In the genomic region with DNA sequence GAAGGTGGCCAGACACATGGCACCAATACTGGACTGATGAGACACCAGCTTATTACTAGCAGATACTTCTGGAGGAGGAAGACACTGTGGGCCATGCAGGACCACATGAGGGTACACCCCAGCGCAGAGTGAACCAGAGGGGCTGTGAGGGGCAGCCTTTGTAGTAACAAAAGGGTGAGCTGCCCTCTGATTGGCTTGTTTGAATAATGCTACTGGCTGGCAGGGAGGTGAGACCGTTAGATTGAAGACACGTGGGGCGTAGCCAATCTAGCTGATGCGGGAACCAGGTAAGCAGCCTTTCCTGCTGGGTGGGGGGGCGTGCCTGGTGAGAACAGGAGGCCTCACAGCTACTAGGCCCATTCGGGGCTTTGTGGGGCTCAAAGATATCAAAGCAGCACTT, we compare ENCODE assay signal across 1 cellular context.
TF ChIP-seq lines count a peak whose summit lies in the region.

No MANE protein-coding gene starts in this region.

TF ChIP-seq in K562, 482 proteins besides CTCF, POLR2A, EP300 and RAD21:
- TF ChIP-seq, protein P1, sequence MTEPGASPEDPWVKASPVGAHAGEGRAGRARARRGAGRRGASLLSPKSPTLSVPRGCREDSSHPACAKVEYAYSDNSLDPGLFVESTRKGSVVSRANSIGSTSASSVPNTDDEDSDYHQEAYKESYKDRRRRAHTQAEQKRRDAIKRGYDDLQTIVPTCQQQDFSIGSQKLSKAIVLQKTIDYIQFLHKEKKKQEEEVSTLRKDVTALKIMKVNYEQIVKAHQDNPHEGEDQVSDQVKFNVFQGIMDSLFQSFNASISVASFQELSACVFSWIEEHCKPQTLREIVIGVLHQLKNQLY (CRISPR knock-in tag; conservative IDR thresholded peaks at IDR 0.05): no peak
- TF ChIP-seq FOXM1 (IDR thresholded peaks at IDR 0.05; ENCODE audit: low read depth) (peak; percentile 76), FOXM1 (CRISPR knock-in tag; IDR thresholded peaks at IDR 0.05; ENCODE audit: low read depth) (no peak), ZBTB8A (IDR thresholded peaks at IDR 0.05; ENCODE audit: partially characterized antibody) (no peak), SIRT6 (IDR thresholded peaks at IDR 0.05; ENCODE audit: low read depth, low read length) (no peak), BRCA1 (IDR thresholded peaks at IDR 0.05) (no peak), BRCA1 (CRISPR knock-in tag; IDR thresholded peaks at IDR 0.05) (no peak), ZNF212 (CRISPR knock-in tag; IDR thresholded peaks at IDR 0.05) (no peak), KLF10 (CRISPR knock-in tag; IDR thresholded peaks at IDR 0.05) (no peak), KLF6 (CRISPR knock-in tag; IDR thresholded peaks at IDR 0.05; ENCODE audit: borderline replicate concordance) (no peak), MCM5 (IDR thresholded peaks at IDR 0.05; ENCODE audit: low read depth) (no peak), NFRKB (IDR thresholded peaks at IDR 0.05; ENCODE audit: low read depth) (no peak), FIP1L1 (IDR thresholded peaks at IDR 0.05; ENCODE audit: low read depth, low read length, poor library complexity, severe bottlenecking) (no peak), TEAD4 (IDR thresholded peaks at IDR 0.05; ENCODE audit: low read length) (no peak), TEAD4 (CRISPR knock-in tag; IDR thresholded peaks at IDR 0.05; ENCODE audit: borderline replicate concordance) (no peak)
- TF ChIP-seq, protein P2, sequence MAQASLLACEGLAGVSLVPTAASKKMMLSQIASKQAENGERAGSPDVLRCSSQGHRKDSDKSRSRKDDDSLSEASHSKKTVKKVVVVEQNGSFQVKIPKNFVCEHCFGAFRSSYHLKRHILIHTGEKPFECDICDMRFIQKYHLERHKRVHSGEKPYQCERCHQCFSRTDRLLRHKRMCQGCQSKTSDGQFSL (CRISPR knock-in tag; IDR thresholded peaks at IDR 0.05): peak; percentile 28; the same call in 1 of the 2 replicates
- TF ChIP-seq, protein P2 (tag; IDR thresholded peaks at IDR 0.05): no peak
- TF ChIP-seq, protein P3, sequence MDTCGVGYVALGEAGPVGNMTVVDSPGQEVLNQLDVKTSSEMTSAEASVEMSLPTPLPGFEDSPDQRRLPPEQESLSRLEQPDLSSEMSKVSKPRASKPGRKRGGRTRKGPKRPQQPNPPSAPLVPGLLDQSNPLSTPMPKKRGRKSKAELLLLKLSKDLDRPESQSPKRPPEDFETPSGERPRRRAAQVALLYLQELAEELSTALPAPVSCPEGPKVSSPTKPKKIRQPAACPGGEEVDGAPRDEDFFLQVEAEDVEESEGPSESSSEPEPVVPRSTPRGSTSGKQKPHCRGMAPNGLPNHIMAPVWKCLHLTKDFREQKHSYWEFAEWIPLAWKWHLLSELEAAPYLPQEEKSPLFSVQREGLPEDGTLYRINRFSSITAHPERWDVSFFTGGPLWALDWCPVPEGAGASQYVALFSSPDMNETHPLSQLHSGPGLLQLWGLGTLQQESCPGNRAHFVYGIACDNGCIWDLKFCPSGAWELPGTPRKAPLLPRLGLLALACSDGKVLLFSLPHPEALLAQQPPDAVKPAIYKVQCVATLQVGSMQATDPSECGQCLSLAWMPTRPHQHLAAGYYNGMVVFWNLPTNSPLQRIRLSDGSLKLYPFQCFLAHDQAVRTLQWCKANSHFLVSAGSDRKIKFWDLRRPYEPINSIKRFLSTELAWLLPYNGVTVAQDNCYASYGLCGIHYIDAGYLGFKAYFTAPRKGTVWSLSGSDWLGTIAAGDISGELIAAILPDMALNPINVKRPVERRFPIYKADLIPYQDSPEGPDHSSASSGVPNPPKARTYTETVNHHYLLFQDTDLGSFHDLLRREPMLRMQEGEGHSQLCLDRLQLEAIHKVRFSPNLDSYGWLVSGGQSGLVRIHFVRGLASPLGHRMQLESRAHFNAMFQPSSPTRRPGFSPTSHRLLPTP (IDR thresholded peaks at IDR 0.05; ENCODE audit: borderline replicate concordance, extremely low read depth, insufficient read length): no peak
- TF ChIP-seq, protein P4, sequence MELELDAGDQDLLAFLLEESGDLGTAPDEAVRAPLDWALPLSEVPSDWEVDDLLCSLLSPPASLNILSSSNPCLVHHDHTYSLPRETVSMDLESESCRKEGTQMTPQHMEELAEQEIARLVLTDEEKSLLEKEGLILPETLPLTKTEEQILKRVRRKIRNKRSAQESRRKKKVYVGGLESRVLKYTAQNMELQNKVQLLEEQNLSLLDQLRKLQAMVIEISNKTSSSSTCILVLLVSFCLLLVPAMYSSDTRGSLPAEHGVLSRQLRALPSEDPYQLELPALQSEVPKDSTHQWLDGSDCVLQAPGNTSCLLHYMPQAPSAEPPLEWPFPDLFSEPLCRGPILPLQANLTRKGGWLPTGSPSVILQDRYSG (tag; conservative IDR thresholded peaks at IDR 0.05; ENCODE audit: low read depth): no peak
